In the genomic region with DNA sequence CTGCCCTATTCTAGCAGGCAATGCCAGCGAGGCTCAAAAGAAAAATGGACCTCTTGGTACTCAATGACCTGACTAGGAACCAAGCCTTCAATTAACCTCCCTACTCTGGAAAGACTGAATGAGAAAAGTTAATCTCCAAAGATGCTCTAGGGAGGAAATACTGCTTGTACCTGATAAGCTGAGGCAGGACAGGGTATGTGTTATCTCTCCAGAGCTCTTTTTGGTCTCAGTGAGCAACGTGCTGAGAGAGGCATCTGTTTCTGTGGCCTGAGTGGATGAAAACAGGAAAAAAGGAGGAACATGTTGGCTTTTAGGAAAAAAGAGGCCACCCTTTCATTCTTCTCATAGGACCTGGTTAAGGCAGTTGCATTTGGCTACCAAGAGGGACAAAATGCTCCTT, we compare ENCODE assay signal across 1 cellular context.
TF ChIP-seq lines count a peak whose summit lies in the region.

No MANE protein-coding gene starts in this region.

TF ChIP-seq in K562, 482 proteins besides CTCF, POLR2A, EP300 and RAD21 (continued from another document and continues in another):
- TF ChIP-seq ZFP1 (CRISPR knock-in tag; IDR thresholded peaks at IDR 0.05) (no peak), ZC3H11A (IDR thresholded peaks at IDR 0.05; ENCODE audit: low read depth, low read length) (no peak), ZNF551 (CRISPR knock-in tag; IDR thresholded peaks at IDR 0.05) (no peak), FOXO4 (CRISPR knock-in tag; IDR thresholded peaks at IDR 0.05) (no peak), SAFB2 (IDR thresholded peaks at IDR 0.05; ENCODE audit: borderline replicate concordance, low read depth, low read length, severe bottlenecking) (no peak), RFX5 (IDR thresholded peaks at IDR 0.05; ENCODE audit: low read depth, low read length) (no peak), SOX6 (IDR thresholded peaks at IDR 0.05) (peak; percentile 33; the same call in 1 of the 2 replicates), STAG1 (CRISPR knock-in tag; IDR thresholded peaks at IDR 0.05; ENCODE audit: borderline replicate concordance) (no peak), GTF2F1 (IDR thresholded peaks at IDR 0.05; ENCODE audit: low read depth, low read length) (no peak), ARHGAP35 (IDR thresholded peaks at IDR 0.05; ENCODE audit: partially characterized antibody) (no peak), TEAD1 (CRISPR knock-in tag; IDR thresholded peaks at IDR 0.05) (peak in 1 of 2 experiments; percentile 58; a peak in 1 of 4 replicates), ZNF217 (CRISPR knock-in tag; IDR thresholded peaks at IDR 0.05) (no peak), ZNF318 (IDR thresholded peaks at IDR 0.05; ENCODE audit: borderline replicate concordance in 1 of 2, low read depth in 1 of 2) (no peak), ZNF512 (tag; IDR thresholded peaks at IDR 0.05) (no peak), NFATC3 (IDR thresholded peaks at IDR 0.05) (no peak), XRCC4 (IDR thresholded peaks at IDR 0.05; ENCODE audit: extremely low read depth, insufficient read depth, insufficient read length) (no peak), MBD2 (IDR thresholded peaks at IDR 0.05; ENCODE audit: borderline replicate concordance, low read depth) (0 out of 2 replicates have a peak, but pooled peaks have one; percentile 48), HNRNPL (IDR thresholded peaks at IDR 0.05; ENCODE audit: low read depth, low read length) (no peak), CTCFL (IDR thresholded peaks at IDR 0.05; ENCODE audit: borderline replicate concordance, insufficient read depth, low read depth, low read length, poor library complexity, severe bottlenecking) (no peak), NR3C1 (CRISPR knock-in tag; IDR thresholded peaks at IDR 0.05) (no peak), MCM5 (IDR thresholded peaks at IDR 0.05; ENCODE audit: low read depth) (no peak), MXD1 (CRISPR knock-in tag; IDR thresholded peaks at IDR 0.05; ENCODE audit: borderline replicate concordance, poor library complexity, severe bottlenecking) (no peak), ZNF165 (CRISPR knock-in tag; IDR thresholded peaks at IDR 0.05; ENCODE audit: borderline replicate concordance) (no peak), YBX1 (IDR thresholded peaks at IDR 0.05) (no peak), ZNF79 (CRISPR knock-in tag; IDR thresholded peaks at IDR 0.05; ENCODE audit: low read depth) (no peak), POU5F1 (IDR thresholded peaks at IDR 0.05; ENCODE audit: borderline replicate concordance, low read depth, low read length, partially characterized antibody) (no peak), HMBOX1 (IDR thresholded peaks at IDR 0.05) (peak; percentile 92), DPF2 (IDR thresholded peaks at IDR 0.05) (peak; percentile 89), SMAD3 (CRISPR knock-in tag; conservative IDR thresholded peaks at IDR 0.05) (0 out of 2 replicates have a peak, but pooled peaks have one; percentile 47), FOXM1 (IDR thresholded peaks at IDR 0.05; ENCODE audit: low read depth) (peak; percentile 58; the same call in 1 of the 2 replicates), FOXM1 (CRISPR knock-in tag; IDR thresholded peaks at IDR 0.05; ENCODE audit: low read depth) (no peak), L3MBTL2 (IDR thresholded peaks at IDR 0.05) (peak; percentile 37; the same call in 1 of the 2 replicates), TRIM24 (IDR thresholded peaks at IDR 0.05) (peak; percentile 47 to 66; a peak in 2 of 4 replicates), PHB2 (IDR thresholded peaks at IDR 0.05; ENCODE audit: low read depth) (peak; percentile 42; the same call in 1 of the 2 replicates), FOXA3 (CRISPR knock-in tag; conservative IDR thresholded peaks at IDR 0.05 in 1 of 2, IDR thresholded peaks at IDR 0.05 in 1 of 2) (no peak)
- TF ChIP-seq, protein P1, sequence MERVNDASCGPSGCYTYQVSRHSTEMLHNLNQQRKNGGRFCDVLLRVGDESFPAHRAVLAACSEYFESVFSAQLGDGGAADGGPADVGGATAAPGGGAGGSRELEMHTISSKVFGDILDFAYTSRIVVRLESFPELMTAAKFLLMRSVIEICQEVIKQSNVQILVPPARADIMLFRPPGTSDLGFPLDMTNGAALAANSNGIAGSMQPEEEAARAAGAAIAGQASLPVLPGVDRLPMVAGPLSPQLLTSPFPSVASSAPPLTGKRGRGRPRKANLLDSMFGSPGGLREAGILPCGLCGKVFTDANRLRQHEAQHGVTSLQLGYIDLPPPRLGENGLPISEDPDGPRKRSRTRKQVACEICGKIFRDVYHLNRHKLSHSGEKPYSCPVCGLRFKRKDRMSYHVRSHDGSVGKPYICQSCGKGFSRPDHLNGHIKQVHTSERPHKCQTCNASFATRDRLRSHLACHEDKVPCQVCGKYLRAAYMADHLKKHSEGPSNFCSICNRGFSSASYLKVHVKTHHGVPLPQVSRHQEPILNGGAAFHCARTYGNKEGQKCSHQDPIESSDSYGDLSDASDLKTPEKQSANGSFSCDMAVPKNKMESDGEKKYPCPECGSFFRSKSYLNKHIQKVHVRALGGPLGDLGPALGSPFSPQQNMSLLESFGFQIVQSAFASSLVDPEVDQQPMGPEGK (CRISPR knock-in tag; IDR thresholded peaks at IDR 0.05; ENCODE audit: borderline replicate concordance), result no peak
- TF ChIP-seq, protein P2, sequence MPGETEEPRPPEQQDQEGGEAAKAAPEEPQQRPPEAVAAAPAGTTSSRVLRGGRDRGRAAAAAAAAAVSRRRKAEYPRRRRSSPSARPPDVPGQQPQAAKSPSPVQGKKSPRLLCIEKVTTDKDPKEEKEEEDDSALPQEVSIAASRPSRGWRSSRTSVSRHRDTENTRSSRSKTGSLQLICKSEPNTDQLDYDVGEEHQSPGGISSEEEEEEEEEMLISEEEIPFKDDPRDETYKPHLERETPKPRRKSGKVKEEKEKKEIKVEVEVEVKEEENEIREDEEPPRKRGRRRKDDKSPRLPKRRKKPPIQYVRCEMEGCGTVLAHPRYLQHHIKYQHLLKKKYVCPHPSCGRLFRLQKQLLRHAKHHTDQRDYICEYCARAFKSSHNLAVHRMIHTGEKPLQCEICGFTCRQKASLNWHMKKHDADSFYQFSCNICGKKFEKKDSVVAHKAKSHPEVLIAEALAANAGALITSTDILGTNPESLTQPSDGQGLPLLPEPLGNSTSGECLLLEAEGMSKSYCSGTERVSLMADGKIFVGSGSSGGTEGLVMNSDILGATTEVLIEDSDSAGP (CRISPR knock-in tag; IDR thresholded peaks at IDR 0.05), result no peak
